ENCODE assay signal across 1 cellular context in genomic region chr1:18956189-18957135, GRCh38.
TF ChIP-seq lines count a peak whose summit lies in the region.

IFFO2 (minus strand) TSS chr1:18956676; CDS start chr1:18956332, 344 bp downstream.

TF ChIP-seq in GM12878, 131 proteins besides CTCF, POLR2A, EP300 and RAD21 (continued from another document):
- TF ChIP-seq DPF2 (IDR thresholded peaks at IDR 0.05): no peak; the same call in 1 of the 2 replicates
- no peak for TF ChIP-seq RBBP5 (conservative IDR thresholded peaks at IDR 0.05)
- TF ChIP-seq MTA2 (IDR thresholded peaks at IDR 0.05; ENCODE audit: low read depth): no peak
- no peak for TF ChIP-seq SUPT20H (IDR thresholded peaks at IDR 0.05; ENCODE audit: borderline replicate concordance, control insufficient read depth, low read depth, low read length)
- TF ChIP-seq BMI1 (IDR thresholded peaks at IDR 0.05; ENCODE audit: borderline replicate concordance): no peak
- no peak for TF ChIP-seq SUZ12 (IDR thresholded peaks at IDR 0.05; ENCODE audit: unreplicated experiment)
- TF ChIP-seq BHLHE40 (IDR thresholded peaks at IDR 0.05; ENCODE audit: borderline replicate concordance in 1 of 2, low read depth in 2 of 2, low read length in 1 of 2): peak in 1 of 2 experiments; percentile 30; a peak in 1 of 4 replicates
- no peak for TF ChIP-seq SMAD1 (IDR thresholded peaks at IDR 0.05; ENCODE audit: low read depth, partially characterized antibody)
- peak; percentile 34; the same call in 1 of the 2 replicates for TF ChIP-seq SMARCA5 (IDR thresholded peaks at IDR 0.05)
- TF ChIP-seq ETV6 (conservative IDR thresholded peaks at IDR 0.05 in 1 of 2, IDR thresholded peaks at IDR 0.05 in 1 of 2; ENCODE audit: borderline replicate concordance in 1 of 2, low read depth in 1 of 2): no peak
- no peak for TF ChIP-seq ZNF207 (IDR thresholded peaks at IDR 0.05; ENCODE audit: borderline replicate concordance)
- TF ChIP-seq KLF5 (IDR thresholded peaks at IDR 0.05; ENCODE audit: partially characterized antibody): no peak
- no peak for TF ChIP-seq BCL3 (IDR thresholded peaks at IDR 0.05; ENCODE audit: borderline replicate concordance, insufficient read depth, low read depth, low read length, poor library complexity, severe bottlenecking)
- no peak for TF ChIP-seq HSF1 (IDR thresholded peaks at IDR 0.05; ENCODE audit: low read depth, low read length)
- TF ChIP-seq BCLAF1 (IDR thresholded peaks at IDR 0.05): no peak
- 0 out of 2 replicates have a peak, but pooled peaks have one; percentile 26 for TF ChIP-seq NBN (IDR thresholded peaks at IDR 0.05)
- no peak; the same call in 1 of the 2 replicates for TF ChIP-seq TAF1 (IDR thresholded peaks at IDR 0.05; ENCODE audit: borderline replicate concordance, low read depth, low read length)
- no peak for TF ChIP-seq PBX3 (IDR thresholded peaks at IDR 0.05; ENCODE audit: insufficient replicate concordance, low read depth, low read length)
- TF ChIP-seq, protein P1, sequence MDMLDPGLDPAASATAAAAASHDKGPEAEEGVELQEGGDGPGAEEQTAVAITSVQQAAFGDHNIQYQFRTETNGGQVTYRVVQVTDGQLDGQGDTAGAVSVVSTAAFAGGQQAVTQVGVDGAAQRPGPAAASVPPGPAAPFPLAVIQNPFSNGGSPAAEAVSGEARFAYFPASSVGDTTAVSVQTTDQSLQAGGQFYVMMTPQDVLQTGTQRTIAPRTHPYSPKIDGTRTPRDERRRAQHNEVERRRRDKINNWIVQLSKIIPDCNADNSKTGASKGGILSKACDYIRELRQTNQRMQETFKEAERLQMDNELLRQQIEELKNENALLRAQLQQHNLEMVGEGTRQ (IDR thresholded peaks at IDR 0.05; ENCODE audit: borderline replicate concordance, low read depth, low read length): no peak
- TF ChIP-seq MXI1 (IDR thresholded peaks at IDR 0.05; ENCODE audit: low read depth, low read length): no peak; the same call in 1 of the 2 replicates
- TF ChIP-seq, protein P2, sequence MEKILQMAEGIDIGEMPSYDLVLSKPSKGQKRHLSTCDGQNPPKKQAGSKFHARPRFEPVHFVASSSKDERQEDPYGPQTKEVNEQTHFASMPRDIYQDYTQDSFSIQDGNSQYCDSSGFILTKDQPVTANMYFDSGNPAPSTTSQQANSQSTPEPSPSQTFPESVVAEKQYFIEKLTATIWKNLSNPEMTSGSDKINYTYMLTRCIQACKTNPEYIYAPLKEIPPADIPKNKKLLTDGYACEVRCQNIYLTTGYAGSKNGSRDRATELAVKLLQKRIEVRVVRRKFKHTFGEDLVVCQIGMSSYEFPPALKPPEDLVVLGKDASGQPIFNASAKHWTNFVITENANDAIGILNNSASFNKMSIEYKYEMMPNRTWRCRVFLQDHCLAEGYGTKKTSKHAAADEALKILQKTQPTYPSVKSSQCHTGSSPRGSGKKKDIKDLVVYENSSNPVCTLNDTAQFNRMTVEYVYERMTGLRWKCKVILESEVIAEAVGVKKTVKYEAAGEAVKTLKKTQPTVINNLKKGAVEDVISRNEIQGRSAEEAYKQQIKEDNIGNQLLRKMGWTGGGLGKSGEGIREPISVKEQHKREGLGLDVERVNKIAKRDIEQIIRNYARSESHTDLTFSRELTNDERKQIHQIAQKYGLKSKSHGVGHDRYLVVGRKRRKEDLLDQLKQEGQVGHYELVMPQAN (conservative IDR thresholded peaks at IDR 0.05): peak; percentile 83
- TF ChIP-seq TBL1XR1 (IDR thresholded peaks at IDR 0.05; ENCODE audit: low read depth, low read length): no peak
- no peak for TF ChIP-seq MYC (IDR thresholded peaks at IDR 0.05; ENCODE audit: insufficient read depth, insufficient read length, insufficient replicate concordance, low read length, severe bottlenecking)
- TF ChIP-seq EGR1 (IDR thresholded peaks at IDR 0.05; ENCODE audit: borderline replicate concordance in 1 of 2, low read depth in 2 of 2, low read length in 2 of 2): peak in 1 of 2 experiments; percentile 1; a peak in 1 of 3 replicates
- no peak for TF ChIP-seq IKZF2 (IDR thresholded peaks at IDR 0.05)
- no peak for TF ChIP-seq HDGF (IDR thresholded peaks at IDR 0.05)
- TF ChIP-seq ZNF217 (IDR thresholded peaks at IDR 0.05): 0 out of 2 replicates have a peak, but pooled peaks have one; percentile 17
- TF ChIP-seq PML (IDR thresholded peaks at IDR 0.05; ENCODE audit: low read length): no peak
